30 cellular contexts compared by ENCODE assay signal in genomic region chr6:56199956-56200355, GRCh38. TPM values are rescaled to one million over a fixed set of nuclear protein-coding genes. Genes with fewer than 3 reads are reported as not detected.
DNase-seq lines count a peak whose midpoint lies in the region; ATAC-seq and TF ChIP-seq lines count a peak whose summit lies in the region.
"Had no signal": no experiment of that assay in that cellular context is flagged by ENCODE, and none has a peak within 500 bp of the region (broad histone marks: within the 10 kb centered on the region; RNA-seq: fewer than 3 reads in every experiment).

No MANE protein-coding gene starts in this region.

- peaks cover 5% of the 10 kb centered on the region for H3K4me1 Mint-ChIP-seq in MCF 10A (ENCODE audit: insufficient read depth, unreplicated experiment)
- no peaks in the 10 kb centered on the region for H3K4me1 Mint-ChIP-seq in Calu3 (ENCODE audit: low read depth, unreplicated experiment)
- H3K4me1 Mint-ChIP-seq: activated B cell treated with CpG ODN at 0.5 μM for 24 hours, natural killer cell had no signal

- H3K36me3 Mint-ChIP-seq in MCF 10A (ENCODE audit: insufficient read depth, unreplicated experiment) (no peaks in the 10 kb centered on the region), Calu3 (ENCODE audit: insufficient read depth, unreplicated experiment) (no peaks in the 10 kb centered on the region)
- H3K36me3 Mint-ChIP-seq: CD8-positive, alpha-beta T cell; natural killer cell had no signal

- in situ Hi-C loops in brain microvascular endothelial cell (cut with HindIII; ENCODE audit: low pct_ligation_motif_present, low sequenced_read_pairs) = no loop called here

- no peak for TF ChIP-seq CTCF in MCF 10A (IDR thresholded peaks at IDR 0.05; ENCODE audit: unreplicated experiment)
- TF ChIP-seq CTCF in breast epithelium (IDR thresholded peaks at IDR 0.05) = no peak
- TF ChIP-seq CTCF in brain microvascular endothelial cell (IDR thresholded peaks at IDR 0.05; ENCODE audit: low read depth, low read length, missing control alignments) = no peak
- TF ChIP-seq CTCF in foreskin keratinocyte (conservative IDR thresholded peaks at IDR 0.05) = no peak
- no peak for TF ChIP-seq CTCF in Calu3 (IDR thresholded peaks at IDR 0.05; ENCODE audit: unreplicated experiment)
- no peak for TF ChIP-seq CTCF in right atrium auricular region (IDR thresholded peaks at IDR 0.05)

- H3K27ac Mint-ChIP-seq in MCF 10A (ENCODE audit: low read depth, unreplicated experiment) (no peak overlapping the region), Calu3 (ENCODE audit: unreplicated experiment) (no peak overlapping the region)
- H3K27ac Mint-ChIP-seq: activated B cell treated with CpG ODN at 0.5 μM for 24 hours; activated naive CD4-positive, alpha-beta T cell treated with anti-CD3 and anti-CD28 coated beads for 36 hours; CD8-positive, alpha-beta T cell; natural killer cell had no signal

- H3K36me3 ChIP-seq in breast epithelium (no peaks in the 10 kb centered on the region), brain microvascular endothelial cell (replicated peaks) (no peaks in the 10 kb centered on the region), right atrium auricular region (no peaks in the 10 kb centered on the region)
- H3K36me3 ChIP-seq: adrenal gland, cardiac muscle cell, stomach, thyroid gland had no signal

- no peaks in the 10 kb centered on the region for H3K27me3 ChIP-seq in breast epithelium
- no peaks in the 10 kb centered on the region for H3K27me3 ChIP-seq in brain microvascular endothelial cell (replicated peaks)
- H3K27me3 ChIP-seq in foreskin keratinocyte = no peaks in the 10 kb centered on the region
- H3K27me3 ChIP-seq in right atrium auricular region = no peaks in the 10 kb centered on the region
- H3K27me3 ChIP-seq: adrenal gland, cardiac muscle cell, stomach, thyroid gland had no signal

- H3K4me1 ChIP-seq in breast epithelium (no peaks in the 10 kb centered on the region), foreskin keratinocyte (no peaks in the 10 kb centered on the region), right atrium auricular region (no peaks in the 10 kb centered on the region)
- H3K4me1 ChIP-seq: adrenal gland, stomach, thyroid gland had no signal

- CTCF ChIA-PET in MCF 10A (lab: Yijun Ruan, JAX) (no interaction called here), Calu3 (lab: Charles Lee) (no interaction called here)

- no peak for TF ChIP-seq POLR2A in breast epithelium (IDR thresholded peaks at IDR 0.05)

- H3K4me3 Mint-ChIP-seq in MCF 10A (ENCODE audit: unreplicated experiment) (no peak overlapping the region), Calu3 (ENCODE audit: low read depth, unreplicated experiment) (no peak overlapping the region)
- H3K4me3 Mint-ChIP-seq: activated B cell treated with CpG ODN at 0.5 μM for 24 hours; activated naive CD4-positive, alpha-beta T cell treated with anti-CD3 and anti-CD28 coated beads for 36 hours; CD8-positive, alpha-beta T cell; natural killer cell had no signal

- H3K4me3 ChIP-seq in breast epithelium (no peak overlapping the region), brain microvascular endothelial cell (ENCODE audit: low read depth, low read length) (no peak overlapping the region), right atrium auricular region (no peak overlapping the region)
- H3K4me3 ChIP-seq: adrenal gland, cardiac muscle cell, coronary artery, stomach, thyroid gland had no signal

- peak; percentile 11 for ATAC-seq in foreskin keratinocyte
- ATAC-seq: CD8-positive, alpha-beta T cell; HCT116; natural killer cell had no signal

- H3K9me3 Mint-ChIP-seq in MCF 10A (ENCODE audit: unreplicated experiment) (peaks cover 18% of the 10 kb centered on the region), Calu3 (ENCODE audit: low read depth, unreplicated experiment) (peaks cover 21% of the 10 kb centered on the region)

- H3K27me3 Mint-ChIP-seq in MCF 10A (ENCODE audit: insufficient read depth, unreplicated experiment) (no peaks in the 10 kb centered on the region), Calu3 (ENCODE audit: unreplicated experiment) (no peaks in the 10 kb centered on the region)
- H3K27me3 Mint-ChIP-seq: activated B cell treated with CpG ODN at 0.5 μM for 24 hours had no signal

- POLR2A ChIA-PET in MCF 10A (lab: Yijun Ruan, JAX) = no interaction called here

- DNase-seq in MCF 10A (ENCODE audit: unreplicated experiment) (peak; percentile 38), breast epithelium (ENCODE audit: low spot score in 2 of 2) (no peak), brain microvascular endothelial cell (peak; percentile 56), foreskin keratinocyte (no peak), Calu3 (no peak), right atrium auricular region (ENCODE audit: low spot score) (no peak), RPMI8226 (no peak), islet precursor cell (no peak)
- DNase-seq: 8988T; activated B cell treated with CpG ODN at 0.5 μM for 24 hours; activated CD4-positive, alpha-beta T cell treated with anti-CD3 and anti-CD28 coated beads, Interleukin-2, amount 50 U/mL, for 4 hours; activated naive CD4-positive, alpha-beta T cell treated with anti-CD3 and anti-CD28 coated beads for 36 hours; adrenal gland; AML-193; CD8-positive, alpha-beta T cell; DMS 273 treated with DMSO at 0.1 percent for 48 hours; effector memory CD4-positive, alpha-beta T cell; erythroblast; Karpas-422; natural killer cell; NCI-H510A; NK-92 treated with Interleukin-12 subunit alpha and Interleukin-12 subunit beta, amount 100 ng/mL, for 24 hours; stimulated activated CD4-positive, alpha-beta T cell treated with anti-CD3 and anti-CD28 coated beads, Interleukin-2, amount 100 ng/mL, for 24 hours; stomach; T1000; thyroid gland had no signal

- BruUV-seq in MCF 10A (replicated peaks; lab: Mats Ljungman, UMichigan) = no TSS peak
- BruUV-seq in Calu3 (replicated peaks; lab: Mats Ljungman, UMichigan) = no TSS peak

- no peak overlapping the region for H3K27ac ChIP-seq in breast epithelium
- no peak overlapping the region for H3K27ac ChIP-seq in brain microvascular endothelial cell
- H3K27ac ChIP-seq in foreskin keratinocyte = no peak overlapping the region
- H3K27ac ChIP-seq in right atrium auricular region = no peak overlapping the region
- H3K27ac ChIP-seq: adrenal gland, cardiac muscle cell, coronary artery, stomach, thyroid gland had no signal

- H3K9me3 ChIP-seq in breast epithelium (peaks cover 0 to 23% of the 10 kb centered on the region in 2 donors), right atrium auricular region (peaks cover 0 to 20% of the 10 kb centered on the region in 2 donors)
- H3K9me3 ChIP-seq: thyroid gland had no signal

- intact Hi-C loops in MCF 10A (cut with micrococcal nuclease) = no loop called here
- intact Hi-C loops in breast epithelium (cut with DNase I; ENCODE audit: low total_unique reads) = no loop called here
- intact Hi-C loops in Calu3 (cut with micrococcal nuclease; ENCODE audit: unreplicated experiment) = no loop called here

RNA-seq across cellular contexts. Expression of gene COL21A1, which starts 47.4 kb away (rescaled TPM):
- 1.8 and 5.4 TPM in 2 replicates for total RNA-seq in MCF 10A (2022)
- 1 to 10 TPM in 2 of 3 donors, under 1 TPM in 1; 0.80 to 2.9 (median 1.5) TPM for total RNA-seq in breast epithelium
- 0.11 and 0.78 TPM in 2 replicates for total RNA-seq in foreskin keratinocyte
- 0.02 and 0.18 TPM in 2 replicates for polyA plus RNA-seq in foreskin keratinocyte
- 0.44 and 1.8 TPM in 2 replicates for total RNA-seq in Calu3 (2022)
- 10 to 100 TPM; 13.6 to 89.7 TPM for total RNA-seq in right atrium auricular region
- total RNA-seq: activated B cell treated with CpG ODN at 0.5 μM for 24 hours; activated naive CD4-positive, alpha-beta T cell treated with anti-CD3 and anti-CD28 coated beads for 36 hours; CD8-positive, alpha-beta T cell; mononuclear cell; natural killer cell had no signal

Comparison
In these comparisons a context has a peak if more than half of its experiments do, and no peak if none do; other contexts are left out.
1. DNase-seq: peak in MCF 10A (single experiment) and brain microvascular endothelial cell (single experiment); none in breast epithelium (0 of 2), foreskin keratinocyte (0 of 2), Calu3 (single experiment), right atrium auricular region (single experiment), RPMI8226 (single experiment) and islet precursor cell (single experiment).